In the genomic region with DNA sequence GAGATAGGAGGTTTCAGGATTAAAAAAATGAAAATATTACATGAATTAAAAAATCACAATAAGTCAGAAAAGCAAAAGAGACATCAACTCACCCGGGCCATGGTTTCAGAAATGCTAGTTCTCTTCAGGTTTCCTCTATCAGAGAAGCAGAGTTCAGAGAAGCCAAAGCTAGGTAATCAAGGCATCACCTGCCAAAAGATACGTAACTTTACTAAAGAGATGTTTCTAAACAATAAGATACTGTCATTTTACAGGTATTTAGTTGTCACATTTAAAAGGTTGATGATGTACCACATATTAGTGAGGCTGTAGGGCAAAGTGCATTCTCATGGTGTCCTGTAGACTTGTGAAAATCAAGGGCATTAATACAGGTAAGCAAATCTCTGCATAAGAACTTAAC, we compare ENCODE assay signal across 32 cellular contexts. TPM values are rescaled to one million over a fixed set of nuclear protein-coding genes. Genes with fewer than 3 reads are reported as not detected.
"Had no signal": no experiment of that assay in that cellular context is flagged by ENCODE, and none has a peak within 500 bp of the region (broad histone marks: within the 10 kb centered on the region; RNA-seq: fewer than 3 reads in every experiment).

A gene (minus strand): TSS at position 101 of the 400 bp plus-strand sequence.

- H3K4me3 Mint-ChIP-seq: activated B cell treated with CpG ODN at 0.5 μM for 24 hours; activated CD8-positive, alpha-beta T cell treated with anti-CD3 and anti-CD28 coated beads for 36 hours; activated naive CD8-positive, alpha-beta T cell; activated T-cell treated with anti-CD3 and anti-CD28 coated beads, Interleukin-2, amount 50 U/mL, for 4 hours; activated T-helper 17 cell treated with anti-CD3 and anti-CD28 coated beads, Interleukin-2, amount 50 U/mL, for 72 hours; brain; effector memory CD8-positive, alpha-beta T cell had no signal

- ATAC-seq: activated CD4-positive, CD25-positive, alpha-beta regulatory T cell treated with anti-CD3 and anti-CD28 coated beads, Interleukin-2, amount 50 U/mL, for 24 hours; activated CD8-positive, alpha-beta T cell treated with anti-CD3 and anti-CD28 coated beads for 36 hours; activated T-cell treated with anti-CD3 and anti-CD28 coated beads, Interleukin-2, amount 50 U/mL, for 4 hours; activated T-helper 17 cell treated with anti-CD3 and anti-CD28 coated beads, Interleukin-2, amount 50 U/mL, for 72 hours; effector memory CD8-positive, alpha-beta T cell; gastroesophageal sphincter had no signal

- H3K27ac ChIP-seq: adrenal gland, ascending aorta, breast epithelium, cardiac muscle cell, colonic mucosa, epithelial cell of prostate, esophagus squamous epithelium, gastroesophageal sphincter, WERI-Rb-1 had no signal

- H3K9me3 ChIP-seq: colonic mucosa had no signal

- H3K4me1 ChIP-seq: adrenal gland, ascending aorta, breast epithelium, colonic mucosa, esophagus squamous epithelium, gastroesophageal sphincter had no signal

- H3K4me3 ChIP-seq: adrenal gland, ascending aorta, breast epithelium, cardiac muscle cell, colonic mucosa, esophagus squamous epithelium, gastroesophageal sphincter had no signal

- H3K4me1 Mint-ChIP-seq: activated B cell treated with CpG ODN at 0.5 μM for 24 hours; activated T-helper 17 cell treated with anti-CD3 and anti-CD28 coated beads, Interleukin-2, amount 50 U/mL, for 72 hours; brain had no signal

- H3K27me3 ChIP-seq: adrenal gland, ascending aorta, breast epithelium, cardiac muscle cell, colonic mucosa, esophagus squamous epithelium, gastroesophageal sphincter had no signal

- H3K27ac Mint-ChIP-seq: activated B cell treated with CpG ODN at 0.5 μM for 24 hours; activated CD8-positive, alpha-beta T cell treated with anti-CD3 and anti-CD28 coated beads for 36 hours; activated naive CD8-positive, alpha-beta T cell; activated T-helper 17 cell treated with anti-CD3 and anti-CD28 coated beads, Interleukin-2, amount 50 U/mL, for 72 hours; brain; effector memory CD8-positive, alpha-beta T cell had no signal

- DNase-seq: activated B cell treated with CpG ODN at 0.5 μM for 24 hours; activated CD4-positive, alpha-beta T cell treated with anti-CD3 and anti-CD28 coated beads for 48 hours; activated CD4-positive, alpha-beta T cell treated with anti-CD3 and anti-CD28 coated beads, Interleukin-2, amount 50 U/mL, for 1 hour; activated CD4-positive, alpha-beta T cell treated with anti-CD3 and anti-CD28 coated beads, Interleukin-2, amount 50 U/mL, for 48 hours; activated CD8-positive, alpha-beta memory T cell treated with anti-CD3 and anti-CD28 coated beads for 24 hours; activated CD8-positive, alpha-beta T cell treated with anti-CD3 and anti-CD28 coated beads for 36 hours; activated effector memory CD4-positive, alpha-beta T cell treated with Interleukin-2 at 50 U/mL for 16 hours; activated gamma-delta T cell treated with Interleukin-2 at 50 U/mL for 16 hours; activated naive CD4-positive, alpha-beta T cell treated with anti-CD3 and anti-CD28 coated beads, Interleukin-2, amount 50 U/mL, for 16 hours; activated naive CD4-positive, alpha-beta T cell treated with Interleukin-2 at 50 U/mL for 16 hours; activated T-cell treated with anti-CD3 and anti-CD28 coated beads, Interleukin-2, amount 50 U/mL, for 4 hours; adrenal gland; amygdala; central memory CD4-positive, alpha-beta T cell; cerebellar nuclear complex; colonic mucosa; effector CD4-positive, alpha-beta T cell; effector memory CD8-positive, alpha-beta T cell; esophagus squamous epithelium; foreskin melanocyte; T-helper 2 cell; WERI-Rb-1 had no signal

- FAIRE-seq: endothelial cell of umbilical vein had no signal

- H3K27me3 Mint-ChIP-seq: activated B cell treated with CpG ODN at 0.5 μM for 24 hours; activated CD8-positive, alpha-beta T cell treated with anti-CD3 and anti-CD28 coated beads for 36 hours; activated naive CD8-positive, alpha-beta T cell; activated T-helper 17 cell treated with anti-CD3 and anti-CD28 coated beads, Interleukin-2, amount 50 U/mL, for 72 hours; brain; effector memory CD8-positive, alpha-beta T cell had no signal

- H3K36me3 ChIP-seq: adrenal gland, ascending aorta, cardiac muscle cell, colonic mucosa, WERI-Rb-1 had no signal

RNA-seq across cellular contexts. Expression of the gene that starts here (rescaled TPM):
- total RNA-seq: ascending aorta had no signal
